1 cellular context compared by ENCODE assay signal in the genomic region with DNA sequence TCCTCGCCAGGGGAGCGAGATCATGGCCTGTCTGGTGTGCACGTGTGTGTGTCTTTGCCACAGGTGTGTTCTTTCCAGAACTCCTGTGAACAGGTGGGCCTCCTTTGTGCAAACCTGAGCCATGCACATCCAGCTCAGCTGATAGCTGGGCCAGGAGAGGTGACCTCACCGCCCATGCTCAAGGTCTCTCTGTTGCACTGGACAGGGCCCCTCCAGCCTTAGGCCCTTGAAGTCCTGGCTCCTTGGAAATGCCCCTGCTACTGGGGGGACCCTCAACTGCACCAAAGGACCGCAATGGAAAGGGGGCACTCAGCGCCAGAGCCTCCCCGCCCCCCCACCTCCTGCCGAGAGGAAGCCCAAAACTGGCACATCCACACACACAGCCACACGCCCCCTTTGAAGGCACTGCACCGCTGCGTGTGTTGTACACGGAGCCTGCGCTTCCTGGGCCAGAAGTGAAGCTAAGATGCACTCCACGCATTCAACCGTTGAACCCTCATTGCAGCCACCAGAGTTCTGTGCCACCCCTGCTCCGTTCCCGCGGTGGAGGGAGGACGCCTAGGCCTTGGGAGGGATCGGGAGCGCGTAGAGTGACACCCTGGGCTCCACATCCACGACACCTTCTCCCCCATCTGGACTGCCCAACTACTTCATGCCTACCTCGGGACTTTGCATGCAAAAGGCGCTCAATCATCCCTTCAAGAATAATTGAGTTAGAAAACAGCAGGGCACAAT.
A peak's percentile ranks its signal among the peaks of the same experiment; 100 is the strongest.
TF ChIP-seq lines count a peak whose summit lies in the region.

No MANE protein-coding gene starts in this region.

TF ChIP-seq in HepG2, 621 proteins besides CTCF, POLR2A, EP300 and RAD21 (continued from another document):
- TF ChIP-seq, protein P1, sequence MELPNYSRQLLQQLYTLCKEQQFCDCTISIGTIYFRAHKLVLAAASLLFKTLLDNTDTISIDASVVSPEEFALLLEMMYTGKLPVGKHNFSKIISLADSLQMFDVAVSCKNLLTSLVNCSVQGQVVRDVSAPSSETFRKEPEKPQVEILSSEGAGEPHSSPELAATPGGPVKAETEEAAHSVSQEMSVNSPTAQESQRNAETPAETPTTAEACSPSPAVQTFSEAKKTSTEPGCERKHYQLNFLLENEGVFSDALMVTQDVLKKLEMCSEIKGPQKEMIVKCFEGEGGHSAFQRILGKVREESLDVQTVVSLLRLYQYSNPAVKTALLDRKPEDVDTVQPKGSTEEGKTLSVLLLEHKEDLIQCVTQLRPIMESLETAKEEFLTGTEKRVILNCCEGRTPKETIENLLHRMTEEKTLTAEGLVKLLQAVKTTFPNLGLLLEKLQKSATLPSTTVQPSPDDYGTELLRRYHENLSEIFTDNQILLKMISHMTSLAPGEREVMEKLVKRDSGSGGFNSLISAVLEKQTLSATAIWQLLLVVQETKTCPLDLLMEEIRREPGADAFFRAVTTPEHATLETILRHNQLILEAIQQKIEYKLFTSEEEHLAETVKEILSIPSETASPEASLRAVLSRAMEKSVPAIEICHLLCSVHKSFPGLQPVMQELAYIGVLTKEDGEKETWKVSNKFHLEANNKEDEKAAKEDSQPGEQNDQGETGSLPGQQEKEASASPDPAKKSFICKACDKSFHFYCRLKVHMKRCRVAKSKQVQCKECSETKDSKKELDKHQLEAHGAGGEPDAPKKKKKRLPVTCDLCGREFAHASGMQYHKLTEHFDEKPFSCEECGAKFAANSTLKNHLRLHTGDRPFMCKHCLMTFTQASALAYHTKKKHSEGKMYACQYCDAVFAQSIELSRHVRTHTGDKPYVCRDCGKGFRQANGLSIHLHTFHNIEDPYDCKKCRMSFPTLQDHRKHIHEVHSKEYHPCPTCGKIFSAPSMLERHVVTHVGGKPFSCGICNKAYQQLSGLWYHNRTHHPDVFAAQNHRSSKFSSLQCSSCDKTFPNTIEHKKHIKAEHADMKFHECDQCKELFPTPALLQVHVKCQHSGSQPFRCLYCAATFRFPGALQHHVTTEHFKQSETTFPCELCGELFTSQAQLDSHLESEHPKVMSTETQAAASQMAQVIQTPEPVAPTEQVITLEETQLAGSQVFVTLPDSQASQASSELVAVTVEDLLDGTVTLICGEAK (IDR thresholded peaks at IDR 0.05), result no peak
- TF ChIP-seq, protein P1 (CRISPR knock-in tag; IDR thresholded peaks at IDR 0.05), result 0 out of 2 replicates have a peak, but pooled peaks have one; percentile 27
- TF ChIP-seq, protein P2, sequence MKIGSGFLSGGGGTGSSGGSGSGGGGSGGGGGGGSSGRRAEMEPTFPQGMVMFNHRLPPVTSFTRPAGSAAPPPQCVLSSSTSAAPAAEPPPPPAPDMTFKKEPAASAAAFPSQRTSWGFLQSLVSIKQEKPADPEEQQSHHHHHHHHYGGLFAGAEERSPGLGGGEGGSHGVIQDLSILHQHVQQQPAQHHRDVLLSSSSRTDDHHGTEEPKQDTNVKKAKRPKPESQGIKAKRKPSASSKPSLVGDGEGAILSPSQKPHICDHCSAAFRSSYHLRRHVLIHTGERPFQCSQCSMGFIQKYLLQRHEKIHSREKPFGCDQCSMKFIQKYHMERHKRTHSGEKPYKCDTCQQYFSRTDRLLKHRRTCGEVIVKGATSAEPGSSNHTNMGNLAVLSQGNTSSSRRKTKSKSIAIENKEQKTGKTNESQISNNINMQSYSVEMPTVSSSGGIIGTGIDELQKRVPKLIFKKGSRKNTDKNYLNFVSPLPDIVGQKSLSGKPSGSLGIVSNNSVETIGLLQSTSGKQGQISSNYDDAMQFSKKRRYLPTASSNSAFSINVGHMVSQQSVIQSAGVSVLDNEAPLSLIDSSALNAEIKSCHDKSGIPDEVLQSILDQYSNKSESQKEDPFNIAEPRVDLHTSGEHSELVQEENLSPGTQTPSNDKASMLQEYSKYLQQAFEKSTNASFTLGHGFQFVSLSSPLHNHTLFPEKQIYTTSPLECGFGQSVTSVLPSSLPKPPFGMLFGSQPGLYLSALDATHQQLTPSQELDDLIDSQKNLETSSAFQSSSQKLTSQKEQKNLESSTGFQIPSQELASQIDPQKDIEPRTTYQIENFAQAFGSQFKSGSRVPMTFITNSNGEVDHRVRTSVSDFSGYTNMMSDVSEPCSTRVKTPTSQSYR (CRISPR knock-in tag; IDR thresholded peaks at IDR 0.05; ENCODE audit: borderline replicate concordance), result no peak
- 0 out of 2 replicates have a peak, but pooled peaks have one; percentile 34 for TF ChIP-seq DNMT1 (CRISPR knock-in tag; IDR thresholded peaks at IDR 0.05)
- peak; percentile 5; the same call in 1 of the 2 replicates for TF ChIP-seq HDAC1 (CRISPR knock-in tag; IDR thresholded peaks at IDR 0.05)
- TF ChIP-seq ZNF350 (CRISPR knock-in tag; IDR thresholded peaks at IDR 0.05; ENCODE audit: borderline replicate concordance, low read depth), result 0 out of 2 replicates have a peak, but pooled peaks have one; percentile 0
- TF ChIP-seq YEATS4 (CRISPR knock-in tag; IDR thresholded peaks at IDR 0.05; ENCODE audit: borderline replicate concordance), result no peak
- TF ChIP-seq, protein P3, sequence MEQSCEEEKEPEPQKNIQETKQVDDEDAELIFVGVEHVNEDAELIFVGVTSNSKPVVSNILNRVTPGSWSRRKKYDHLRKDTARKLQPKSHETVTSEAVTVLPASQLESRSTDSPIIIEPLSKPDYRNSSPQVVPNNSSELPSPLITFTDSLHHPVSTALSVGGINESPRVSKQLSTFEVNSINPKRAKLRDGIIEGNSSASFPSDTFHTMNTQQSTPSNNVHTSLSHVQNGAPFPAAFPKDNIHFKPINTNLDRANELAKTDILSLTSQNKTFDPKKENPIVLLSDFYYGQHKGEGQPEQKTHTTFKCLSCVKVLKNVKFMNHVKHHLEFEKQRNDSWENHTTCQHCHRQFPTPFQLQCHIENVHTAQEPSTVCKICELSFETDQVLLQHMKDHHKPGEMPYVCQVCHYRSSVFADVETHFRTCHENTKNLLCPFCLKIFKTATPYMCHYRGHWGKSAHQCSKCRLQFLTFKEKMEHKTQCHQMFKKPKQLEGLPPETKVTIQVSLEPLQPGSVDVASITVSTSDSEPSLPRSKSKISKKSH (CRISPR knock-in tag; IDR thresholded peaks at IDR 0.05; ENCODE audit: borderline replicate concordance), result peak; percentile 35; the same call in 1 of the 2 replicates
- 0 out of 2 replicates have a peak, but pooled peaks have one; percentile 38 for TF ChIP-seq ZNF274 (CRISPR knock-in tag; IDR thresholded peaks at IDR 0.05)
- 0 out of 2 replicates have a peak, but pooled peaks have one; percentile 49 for TF ChIP-seq ZNF343 (CRISPR knock-in tag; IDR thresholded peaks at IDR 0.05)
- TF ChIP-seq SALL1 (CRISPR knock-in tag; IDR thresholded peaks at IDR 0.05), result 0 out of 2 replicates have a peak, but pooled peaks have one; percentile 29
- TF ChIP-seq ETV5 (CRISPR knock-in tag; IDR thresholded peaks at IDR 0.05; ENCODE audit: borderline replicate concordance), result peak; percentile 74; the same call in 1 of the 2 replicates
- TF ChIP-seq, protein P4, sequence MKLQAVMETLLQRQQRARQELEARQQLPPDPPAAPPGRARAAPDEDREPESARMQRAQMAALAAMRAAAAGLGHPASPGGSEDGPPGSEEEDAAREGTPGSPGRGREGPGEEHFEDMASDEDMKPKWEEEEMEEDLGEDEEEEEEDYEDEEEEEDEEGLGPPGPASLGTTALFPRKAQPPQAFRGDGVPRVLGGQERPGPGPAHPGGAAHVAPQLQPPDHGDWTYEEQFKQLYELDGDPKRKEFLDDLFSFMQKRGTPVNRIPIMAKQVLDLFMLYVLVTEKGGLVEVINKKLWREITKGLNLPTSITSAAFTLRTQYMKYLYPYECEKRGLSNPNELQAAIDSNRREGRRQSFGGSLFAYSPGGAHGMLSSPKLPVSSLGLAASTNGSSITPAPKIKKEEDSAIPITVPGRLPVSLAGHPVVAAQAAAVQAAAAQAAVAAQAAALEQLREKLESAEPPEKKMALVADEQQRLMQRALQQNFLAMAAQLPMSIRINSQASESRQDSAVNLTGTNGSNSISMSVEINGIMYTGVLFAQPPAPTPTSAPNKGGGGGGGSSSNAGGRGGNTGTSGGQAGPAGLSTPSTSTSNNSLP (IDR thresholded peaks at IDR 0.05; ENCODE audit: low read depth, low read length), result no peak
- TF ChIP-seq, protein P5, sequence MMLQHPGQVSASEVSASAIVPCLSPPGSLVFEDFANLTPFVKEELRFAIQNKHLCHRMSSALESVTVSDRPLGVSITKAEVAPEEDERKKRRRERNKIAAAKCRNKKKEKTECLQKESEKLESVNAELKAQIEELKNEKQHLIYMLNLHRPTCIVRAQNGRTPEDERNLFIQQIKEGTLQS (CRISPR knock-in tag; IDR thresholded peaks at IDR 0.05), result peak; percentile 53; the same call in 1 of the 2 replicates
- TF ChIP-seq SAP130 (CRISPR knock-in tag; IDR thresholded peaks at IDR 0.05; ENCODE audit: low read depth), result 0 out of 2 replicates have a peak, but pooled peaks have one; percentile 21
- TF ChIP-seq, protein P6, sequence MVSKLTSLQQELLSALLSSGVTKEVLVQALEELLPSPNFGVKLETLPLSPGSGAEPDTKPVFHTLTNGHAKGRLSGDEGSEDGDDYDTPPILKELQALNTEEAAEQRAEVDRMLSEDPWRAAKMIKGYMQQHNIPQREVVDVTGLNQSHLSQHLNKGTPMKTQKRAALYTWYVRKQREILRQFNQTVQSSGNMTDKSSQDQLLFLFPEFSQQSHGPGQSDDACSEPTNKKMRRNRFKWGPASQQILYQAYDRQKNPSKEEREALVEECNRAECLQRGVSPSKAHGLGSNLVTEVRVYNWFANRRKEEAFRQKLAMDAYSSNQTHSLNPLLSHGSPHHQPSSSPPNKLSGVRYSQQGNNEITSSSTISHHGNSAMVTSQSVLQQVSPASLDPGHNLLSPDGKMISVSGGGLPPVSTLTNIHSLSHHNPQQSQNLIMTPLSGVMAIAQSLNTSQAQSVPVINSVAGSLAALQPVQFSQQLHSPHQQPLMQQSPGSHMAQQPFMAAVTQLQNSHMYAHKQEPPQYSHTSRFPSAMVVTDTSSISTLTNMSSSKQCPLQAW (CRISPR knock-in tag; IDR thresholded peaks at IDR 0.05), result peak; percentile 28; the same call in 1 of the 2 replicates
- TF ChIP-seq, protein P7, sequence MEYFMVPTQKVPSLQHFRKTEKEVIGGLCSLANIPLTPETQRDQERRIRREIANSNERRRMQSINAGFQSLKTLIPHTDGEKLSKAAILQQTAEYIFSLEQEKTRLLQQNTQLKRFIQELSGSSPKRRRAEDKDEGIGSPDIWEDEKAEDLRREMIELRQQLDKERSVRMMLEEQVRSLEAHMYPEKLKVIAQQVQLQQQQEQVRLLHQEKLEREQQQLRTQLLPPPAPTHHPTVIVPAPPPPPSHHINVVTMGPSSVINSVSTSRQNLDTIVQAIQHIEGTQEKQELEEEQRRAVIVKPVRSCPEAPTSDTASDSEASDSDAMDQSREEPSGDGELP (IDR thresholded peaks at IDR 0.05; ENCODE audit: borderline replicate concordance, low read depth), result peak; percentile 87; the same call in 1 of the 2 replicates
- TF ChIP-seq JUND (CRISPR knock-in tag; IDR thresholded peaks at IDR 0.05), result peak; percentile 30; the same call in 1 of the 2 replicates
- no peak for TF ChIP-seq REPIN1 (CRISPR knock-in tag; IDR thresholded peaks at IDR 0.05; ENCODE audit: borderline replicate concordance, low read depth)
- 0 out of 2 replicates have a peak, but pooled peaks have one; percentile 32 for TF ChIP-seq ZSCAN25 (CRISPR knock-in tag; IDR thresholded peaks at IDR 0.05)
